In the genomic region with DNA sequence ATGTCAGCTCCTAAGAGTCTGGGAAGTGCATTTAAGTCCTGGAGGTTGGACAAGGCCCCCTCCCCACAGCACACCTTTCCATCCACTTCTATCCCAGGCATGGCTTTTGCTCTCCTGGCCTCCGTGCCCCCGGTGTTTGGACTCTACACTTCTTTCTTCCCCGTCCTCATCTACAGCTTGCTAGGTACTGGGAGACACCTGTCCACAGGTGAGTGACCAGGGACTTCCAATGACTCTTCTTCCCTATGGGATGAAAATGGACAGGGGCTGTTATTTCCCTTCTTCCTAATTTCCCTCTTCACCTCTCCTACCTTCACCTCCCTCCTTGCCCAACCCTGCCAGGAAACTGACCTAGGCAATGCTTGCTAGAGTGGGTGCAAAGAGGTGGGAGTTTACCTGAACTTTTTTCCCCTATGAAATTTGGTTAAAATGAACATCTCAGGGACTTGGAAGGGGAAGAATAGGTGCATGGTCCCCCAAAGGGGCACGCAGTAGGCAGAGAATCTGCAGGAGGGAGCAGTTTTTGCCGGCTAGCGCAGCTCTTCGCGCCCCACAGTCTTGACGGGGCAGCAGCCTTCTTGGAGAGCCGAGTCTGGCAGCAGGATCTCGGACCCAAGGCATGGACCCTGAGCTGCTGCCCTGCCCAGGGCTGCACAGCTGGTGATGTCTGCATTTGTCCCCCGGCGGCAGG, we compare ENCODE assay signal across 13 cellular contexts. TPM values are rescaled to one million over a fixed set of nuclear protein-coding genes. Genes with fewer than 3 reads are reported as not detected.
DNase-seq lines count a peak whose midpoint lies in the region; ATAC-seq, FAIRE-seq and TF ChIP-seq lines count a peak whose summit lies in the region.
"Had no signal": no experiment of that assay in that cellular context is flagged by ENCODE, and none has a peak within 500 bp of the region (broad histone marks: within the 10 kb centered on the region; RNA-seq: fewer than 3 reads in every experiment).

No MANE protein-coding gene starts in this region.

- H3K27ac ChIP-seq in IMR-90 (ENCODE audit: insufficient read depth, low read length) (no peak overlapping the region), H1 (ENCODE audit: low read depth, low read length) (no peak overlapping the region)
- H3K27ac ChIP-seq: left lung had no signal

- H3K27me3 Mint-ChIP-seq in activated naive CD4-positive, alpha-beta T cell treated with anti-CD3 and anti-CD28 coated beads, Interleukin-2, amount 10 ng/mL, durations not matched to agents 7 days and 5 days = peaks cover 100% of the 10 kb centered on the region
- H3K27me3 Mint-ChIP-seq in osteocyte (ENCODE audit: unreplicated experiment) = peaks cover 63% of the 10 kb centered on the region

- no peak for FAIRE-seq in H1 (lab: Jason Lieb, UNC)
- FAIRE-seq: frontal cortex had no signal

- TF ChIP-seq RAD21 in IMR-90 (IDR thresholded peaks at IDR 0.05; ENCODE audit: low read length) (no peak), H1 (IDR thresholded peaks at IDR 0.05 in 1 of 2, conservative IDR thresholded peaks at IDR 0.05 in 1 of 2; ENCODE audit: low read depth in 2 of 2, low read length in 2 of 2) (no peak)

- H2BK20ac ChIP-seq in IMR-90 (ENCODE audit: low read depth, low read length) (no peak overlapping the region), H1 (ENCODE audit: low read length) (no peak overlapping the region)

- no peak for ATAC-seq in IMR-90 (ENCODE audit: low read depth)

- H3K4ac ChIP-seq in IMR-90 (ENCODE audit: low read depth, low read length) (no peak overlapping the region), H1 (replicated peaks; ENCODE audit: insufficient read length, low read depth, low read length) (no peak overlapping the region)

- H3K79me1 ChIP-seq in IMR-90 (ENCODE audit: low read depth in 1 of 2, low read length in 2 of 2) (no peaks in the 10 kb centered on the region), H1 (ENCODE audit: low read depth, low read length) (0 out of 2 replicates have a peak, but pooled peaks cover 2% of the 10 kb centered on the region)

- H4K20me1 ChIP-seq in IMR-90 (ENCODE audit: insufficient read depth, low read length) (peaks cover 4% of the 10 kb centered on the region; the same call in 1 of the 2 replicates), H1 (replicated peaks in 1 of 2; ENCODE audit: control insufficient read depth in 1 of 2, insufficient read depth in 2 of 2, low read length in 2 of 2) (peaks cover 0 to 33% of the 10 kb centered on the region in 2 experiments)

- H3K9me3 ChIP-seq in IMR-90 (ENCODE audit: control insufficient read depth, insufficient read depth, low read length) (no peaks in the 10 kb centered on the region), H1 (ENCODE audit: insufficient read depth in 2 of 2, low read depth in 1 of 2, low read length in 1 of 2) (no peaks in the 10 kb centered on the region; a peak in 1 of 4 replicates)
- H3K9me3 ChIP-seq: left lung had no signal

- H2BK5ac ChIP-seq in IMR-90 (ENCODE audit: low read depth, low read length, poor library complexity, severe bottlenecking) (no peak overlapping the region), H1 (ENCODE audit: low read depth, low read length) (no peak overlapping the region)

- no peak for TF ChIP-seq EP300 in H1 (IDR thresholded peaks at IDR 0.05; ENCODE audit: borderline replicate concordance in 1 of 2, low read depth in 2 of 2, low read length in 2 of 2)

- no peaks in the 10 kb centered on the region for H3K79me2 ChIP-seq in H1 (ENCODE audit: control insufficient read depth in 1 of 2, insufficient read depth in 2 of 2, low read length in 2 of 2)

- no peak overlapping the region for H2BK12ac ChIP-seq in H1 (ENCODE audit: low read depth, low read length)

- H3K23ac ChIP-seq in IMR-90 (ENCODE audit: low read depth, low read length) (no peak overlapping the region), H1 (ENCODE audit: insufficient read length) (no peak overlapping the region)

- H3K56ac ChIP-seq in IMR-90 (ENCODE audit: extremely low read depth, insufficient read depth, low read length) (no peak overlapping the region), H1 (replicated peaks; ENCODE audit: insufficient read length, low read depth, low read length) (no peak overlapping the region)

- H3K4me3 ChIP-seq in IMR-90 (ENCODE audit: insufficient read depth, low read depth, low read length) (no peak overlapping the region), H1 (ENCODE audit: extremely low read depth in 1 of 4, insufficient read depth in 2 of 4, low read depth in 3 of 4, low read length in 4 of 4) (peak overlapping the region in 1 of 4 experiments; percentile 52; a peak in 4 of 8 replicates)

- no peak overlapping the region for H3K14ac ChIP-seq in IMR-90 (replicated peaks; ENCODE audit: low read depth, low read length)
- no peak overlapping the region for H3K14ac ChIP-seq in H1 (ENCODE audit: insufficient read length)

- TF ChIP-seq CTCF in IMR-90 (conservative IDR thresholded peaks at IDR 0.05; ENCODE audit: low read depth, low read length) (no peak), H1 (IDR thresholded peaks at IDR 0.05; ENCODE audit: control extremely low read depth in 1 of 3, insufficient read depth in 1 of 3, low read depth in 1 of 3, low read length in 3 of 3) (no peak), osteocyte (IDR thresholded peaks at IDR 0.05) (no peak)

- in situ Hi-C loops in IMR-90 (cut with MboI; ENCODE audit: low sequenced_read_pairs) = loop anchor here (5.0 kb wide), 1 partner anchor 38 kb away; no protein-coding TSS in a partner anchor

- POLR2A ChIA-PET in IMR-90 (lab: Charles Lee; ENCODE audit: unreplicated experiment) (no interaction called here), H1 (lab: Charles Lee; ENCODE audit: partially characterized antibody) (interaction anchor here (0.7 to 3.6 kb wide), 17 partner anchors 11 to 125 kb away, joined by 3 to 45 read pairs (median 4); a partner anchor contains a TSS)

- TF ChIP-seq POLR2A in IMR-90 (IDR thresholded peaks at IDR 0.05; ENCODE audit: low read depth, low read length) (no peak), H1 (IDR thresholded peaks at IDR 0.05; ENCODE audit: control extremely low read depth in 1 of 2, low read depth in 2 of 2, low read length in 2 of 2) (no peak)

- peak overlapping the region; percentile 88 for H2AFZ ChIP-seq in IMR-90 (replicated peaks; ENCODE audit: low read length, poor library complexity)
- no peak overlapping the region for H2AFZ ChIP-seq in H1 (ENCODE audit: low read length)

- H3K9ac ChIP-seq in IMR-90 (ENCODE audit: low read depth, low read length) = no peak overlapping the region
- no peak overlapping the region for H3K9ac ChIP-seq in H1 (replicated peaks in 1 of 4; ENCODE audit: extremely low read depth in 1 of 4, low read depth in 3 of 4, low read length in 3 of 4)

- no peaks in the 10 kb centered on the region for H3K36me3 Mint-ChIP-seq in activated naive CD4-positive, alpha-beta T cell treated with anti-CD3 and anti-CD28 coated beads, Interleukin-2, amount 10 ng/mL, durations not matched to agents 7 days and 5 days
- H3K36me3 Mint-ChIP-seq in osteocyte (ENCODE audit: unreplicated experiment) = peaks cover 22% of the 10 kb centered on the region

- H2AK9ac ChIP-seq in IMR-90 (replicated peaks; ENCODE audit: low read depth, low read length, poor library complexity) = peak overlapping the region; percentile 24

- no peak overlapping the region for H2BK120ac ChIP-seq in IMR-90 (ENCODE audit: low read depth, low read length)
- H2BK120ac ChIP-seq in H1 (replicated peaks; ENCODE audit: low read depth, low read length) = no peak overlapping the region

- 30% methylated on average over 10 of the region's 13 CpGs; no CpG with 5 or more reads in 1 of the 2 experiments for WGBS in IMR-90 (ENCODE audit: extremely low coverage in 2 of 2, insufficient read length in 1 of 2), 2 experiments
- WGBS in H1 (ENCODE audit: extremely low coverage in 1 of 2, insufficient coverage in 1 of 2, insufficient read length in 1 of 2, insufficient replicate concordance in 2 of 2, low coverage in 1 of 2, low lambda C conversion rate in 2 of 2, missing lambda C conversion rate in 1 of 2), 2 experiments = 14% methylated on average over 13 of the region's 13 CpGs; no CpG with 5 or more reads in 1 of the 2 experiments

- intact Hi-C loops in IMR-90 (cut with micrococcal nuclease) = loop anchor here (5.0 kb wide), 1 partner anchor 158 kb away; no protein-coding TSS in a partner anchor

- H4K91ac ChIP-seq in IMR-90 (ENCODE audit: insufficient read depth, low read depth, low read length) = no peak overlapping the region
- H4K91ac ChIP-seq in H1 (replicated peaks; ENCODE audit: insufficient read length, low read length) = no peak overlapping the region

- H3K4me2 ChIP-seq in IMR-90 (ENCODE audit: low read depth, low read length) (no peak overlapping the region), H1 (ENCODE audit: insufficient read depth in 1 of 2, low read depth in 2 of 2, low read length in 2 of 2) (peak overlapping the region; percentile 54 to 78)

- H4K8ac ChIP-seq in IMR-90 (ENCODE audit: low read depth in 2 of 2, low read length in 2 of 2) = no peak overlapping the region
- H4K8ac ChIP-seq in H1 (ENCODE audit: extremely low read depth, insufficient read depth, low read length) = peak overlapping the region; percentile 12; the same call in 1 of the 2 replicates

- H3K27me3 ChIP-seq in IMR-90 (ENCODE audit: control insufficient read depth, insufficient read depth, low read length) (peaks cover 44% of the 10 kb centered on the region), H1 (replicated peaks in 1 of 4; ENCODE audit: control insufficient read depth in 3 of 4, extremely low read depth in 1 of 4, insufficient read depth in 3 of 4, low read length in 3 of 4) (peaks cover 73 to 98% (median 97%) of the 10 kb centered on the region in 4 experiments)

- CTCF ChIA-PET in activated naive CD4-positive, alpha-beta T cell treated with anti-CD3 and anti-CD28 coated beads, Interleukin-2, amount 10 ng/mL, durations not matched to agents 7 days and 5 days (lab: Charles Lee) = interaction anchor here (0.7 to 7.3 kb wide), 13 partner anchors 10 to 162 kb away, joined by 3 to 143 read pairs (median 5); a partner anchor contains a TSS
- CTCF ChIA-PET in IMR-90 (lab: Yijun Ruan, JAX) (interaction anchor here (0.6 to 2.1 kb wide), 4 partner anchors 12 to 37 kb away, joined by 4 to 6 read pairs (median 5); a partner anchor contains a TSS), H1 (lab: Charles Lee; ENCODE audit: partially characterized antibody) (interaction anchor here (0.6 to 10.7 kb wide), 22 partner anchors 7 to 139 kb away, joined by 3 to 201 read pairs (median 5); a partner anchor contains a TSS)

- no peak overlapping the region for H2AK5ac ChIP-seq in IMR-90 (ENCODE audit: low read depth, low read length)
- no peak overlapping the region for H2AK5ac ChIP-seq in H1 (ENCODE audit: low read depth, low read length)

- dilution Hi-C loops in IMR-90 (cut with HindIII; ENCODE audit: low sequenced_read_pairs, unreplicated experiment) = no loop called here

- H2BK15ac ChIP-seq in IMR-90 (ENCODE audit: low read depth, low read length) (no peak overlapping the region), H1 (ENCODE audit: low read length) (no peak overlapping the region)

- no peak overlapping the region for H3K18ac ChIP-seq in IMR-90 (ENCODE audit: low read depth, low read length)
- no peak overlapping the region for H3K18ac ChIP-seq in H1 (ENCODE audit: extremely low read depth, low read length)

- H3K4me1 ChIP-seq in IMR-90 (ENCODE audit: control insufficient read depth, insufficient read depth, low read length) (no peaks in the 10 kb centered on the region), H1 (replicated peaks in 1 of 4; ENCODE audit: control insufficient read depth in 3 of 4, insufficient read depth in 4 of 4, low read length in 3 of 4) (peaks cover 0 to 18% (median 11%) of the 10 kb centered on the region in 4 experiments; a peak in 6 of 7 replicates)

- H3K9me1 ChIP-seq in IMR-90 (ENCODE audit: insufficient read depth, low read length) = no peaks in the 10 kb centered on the region

- H4K5ac ChIP-seq in IMR-90 (ENCODE audit: low read depth, low read length) (no peak overlapping the region), H1 (ENCODE audit: insufficient read length, low read depth, low read length) (no peak overlapping the region)

- H3K9me3 Mint-ChIP-seq in activated naive CD4-positive, alpha-beta T cell treated with anti-CD3 and anti-CD28 coated beads, Interleukin-2, amount 10 ng/mL, durations not matched to agents 7 days and 5 days = no peaks in the 10 kb centered on the region
- no peaks in the 10 kb centered on the region for H3K9me3 Mint-ChIP-seq in osteocyte (ENCODE audit: unreplicated experiment)

- H3K23me2 ChIP-seq in H1 (ENCODE audit: low read depth, low read length) = peaks cover 7% of the 10 kb centered on the region; the same call in 1 of the 2 replicates

- H3K27ac Mint-ChIP-seq in activated naive CD4-positive, alpha-beta T cell treated with anti-CD3 and anti-CD28 coated beads, Interleukin-2, amount 10 ng/mL, durations not matched to agents 7 days and 5 days = no peak overlapping the region
- H3K27ac Mint-ChIP-seq in osteocyte (ENCODE audit: unreplicated experiment) = no peak overlapping the region

- peaks cover 16% of the 10 kb centered on the region for H3K36me3 ChIP-seq in IMR-90 (ENCODE audit: control insufficient read depth, insufficient read depth, low read length)
- H3K36me3 ChIP-seq in H1 (ENCODE audit: control insufficient read depth in 2 of 4, insufficient read depth in 4 of 4, low read length in 3 of 4) = no peaks in the 10 kb centered on the region
- H3K36me3 ChIP-seq: left lung had no signal

- DNase-seq in activated naive CD4-positive, alpha-beta T cell treated with anti-CD3 and anti-CD28 coated beads, Interleukin-2, amount 10 ng/mL, durations not matched to agents 7 days and 5 days = peak; percentile 16
- DNase-seq in activated naive CD4-positive, alpha-beta T cell (lab: John Stamatoyannopoulos, UW) = no peak
- no peak for DNase-seq in IMR-90
- DNase-seq in H1 (ENCODE audit: low read depth in 1 of 2, low spot score in 2 of 2) = peak in 1 of 2 experiments; percentile 50
- DNase-seq in osteocyte (ENCODE audit: extremely low spot score, unreplicated experiment) = no peak
- DNase-seq in occipital lobe (lab: John Stamatoyannopoulos, UW) = no peak
- DNase-seq in DMS79 (lab: John Stamatoyannopoulos, UW) = no peak
- DNase-seq in SHP77 treated with DMSO at 0.1 percent for 48 hours (lab: John Stamatoyannopoulos, UW) = no peak
- DNase-seq: activated CD4-positive, alpha-beta T cell treated with anti-CD3 and anti-CD28 coated beads for 48 hours; NCI-H2107; stimulated activated CD4-positive, alpha-beta T cell treated with anti-CD3 and anti-CD28 coated beads, Interleukin-1b, Interleukin-23, amount 100 ng/mL, for 48 hours had no signal

- H3K4me3 Mint-ChIP-seq in activated naive CD4-positive, alpha-beta T cell treated with anti-CD3 and anti-CD28 coated beads, Interleukin-2, amount 10 ng/mL, durations not matched to agents 7 days and 5 days = peak overlapping the region; percentile 59
- H3K4me3 Mint-ChIP-seq in osteocyte (ENCODE audit: unreplicated experiment) = peak overlapping the region; percentile 75

- BruUV-seq in IMR-90 (replicated peaks; lab: Mats Ljungman, UMichigan) = no TSS peak

- peaks cover 30% of the 10 kb centered on the region for H3K4me1 Mint-ChIP-seq in activated naive CD4-positive, alpha-beta T cell treated with anti-CD3 and anti-CD28 coated beads, Interleukin-2, amount 10 ng/mL, durations not matched to agents 7 days and 5 days
- H3K4me1 Mint-ChIP-seq in osteocyte (ENCODE audit: unreplicated experiment) = peaks cover 23% of the 10 kb centered on the region

RNA-seq across cellular contexts. Expression of a gene that starts 9.2 kb away (rescaled TPM):
- 6.3 and 7.8 TPM in 2 replicates for total RNA-seq in IMR-90 (2012; rRNA removed)
- 17.1 and 17.9 TPM in 2 replicates for polyA plus RNA-seq in IMR-90 (2012; rRNA removed)
- 10.7 and 11.9 TPM in 2 replicates for polyA plus RNA-seq in IMR-90 (2012; cell fraction: cytosol; rRNA removed)
- polyA plus RNA-seq in IMR-90 (2012; cell fraction: nucleus; rRNA removed; ENCODE audit: low replicate concordance) = 81.4 and 123 TPM in 2 replicates
- total RNA-seq in H1 (2021; fragmentation: NEBNext Ultra II Directional; extraction: Animal tissue kit (Norgen Biotek cat#: 25700)) = 5.9 and 6.4 TPM in 2 replicates
- polyA plus RNA-seq in H1 (2011; rRNA removed) = 8.6 and 8.8 TPM in 2 replicates
- 11.8 TPM for polyA plus RNA-seq in H1 (2011; cell fraction: cytosol; rRNA removed)
- polyA plus RNA-seq in H1 (2011; cell fraction: nucleus; rRNA removed) = 45.7 TPM
- polyA plus RNA-seq in H1 (2012, experiment 1 of 2) = 11.8 to 18.3 TPM (median 17.0 TPM) in 4 replicates
- polyA plus RNA-seq in H1 (2012, experiment 2 of 2) = 10.9 TPM
- polyA plus RNA-seq in H1 (2013, experiment 1 of 2) = 3.8 TPM
- 3.6 TPM for polyA plus RNA-seq in H1 (2013, experiment 2 of 2)
- polyA minus RNA-seq in H1 (2011; rRNA and poly(A)+ RNA removed) = 4.3 and 9.0 TPM in 2 replicates
- 3.4 TPM for polyA minus RNA-seq in H1 (2011; cell fraction: cytosol; rRNA and poly(A)+ RNA removed)
- 7.1 TPM for polyA minus RNA-seq in H1 (2011; cell fraction: nucleus; rRNA and poly(A)+ RNA removed)
- total RNA-seq in osteocyte = 25.8 and 27.6 TPM in 2 replicates
- 49.4 TPM for total RNA-seq in occipital lobe

RNA-seq across cellular contexts. Expression of a gene that starts 12.6 kb away (rescaled TPM):
- total RNA-seq in IMR-90 (2012; rRNA removed) = 0.18 and 0.28 TPM in 2 replicates
- polyA plus RNA-seq in IMR-90 (2012; rRNA removed) = 0.62 and 0.66 TPM in 2 replicates
- 0.55 and 1.9 TPM in 2 replicates for polyA plus RNA-seq in IMR-90 (2012; cell fraction: cytosol; rRNA removed)
- polyA plus RNA-seq in IMR-90 (2012; cell fraction: nucleus; rRNA removed; ENCODE audit: low replicate concordance) = 1.0 and 1.8 TPM in 2 replicates
- total RNA-seq in H1 (2021; fragmentation: NEBNext Ultra II Directional; extraction: Animal tissue kit (Norgen Biotek cat#: 25700)) = 1.4 and 1.5 TPM in 2 replicates
- polyA plus RNA-seq in H1 (2011; rRNA removed) = 2.2 and 2.3 TPM in 2 replicates
- 1.6 TPM for polyA plus RNA-seq in H1 (2011; cell fraction: cytosol; rRNA removed)
- polyA plus RNA-seq in H1 (2011; cell fraction: nucleus; rRNA removed) = 4.8 TPM
- 0.95 to 1.6 TPM (median 1.3 TPM) in 4 replicates for polyA plus RNA-seq in H1 (2012, experiment 1 of 2)
- 1.3 TPM for polyA plus RNA-seq in H1 (2012, experiment 2 of 2)
- polyA plus RNA-seq in H1 (2013, experiment 1 of 2) = 0.61 TPM
- 0.74 TPM for polyA plus RNA-seq in H1 (2013, experiment 2 of 2)
- 1.0 and 1.7 TPM in 2 replicates for polyA minus RNA-seq in H1 (2011; rRNA and poly(A)+ RNA removed)
- 0.59 TPM for polyA minus RNA-seq in H1 (2011; cell fraction: cytosol; rRNA and poly(A)+ RNA removed)
- polyA minus RNA-seq in H1 (2011; cell fraction: nucleus; rRNA and poly(A)+ RNA removed) = 1.5 TPM
- total RNA-seq in osteocyte = 5.6 and 6.9 TPM in 2 replicates
- 45.2 TPM for total RNA-seq in occipital lobe

RNA-seq across cellular contexts. Expression of a gene that starts 15.8 kb away (rescaled TPM):
- total RNA-seq in IMR-90 (2012; rRNA removed) (2.8 and 2.9 TPM in 2 replicates), osteocyte (26.5 and 29.9 TPM in 2 replicates), occipital lobe (44.5 TPM)
- polyA plus RNA-seq in IMR-90 (2012; rRNA removed) (13.1 and 14.6 TPM in 2 replicates), H1 (2011; rRNA removed) (92.5 and 126 TPM in 2 replicates)
- polyA plus RNA-seq in IMR-90 (2012; cell fraction: cytosol; rRNA removed) = 6.3 and 10.0 TPM in 2 replicates
- polyA plus RNA-seq in IMR-90 (2012; cell fraction: nucleus; rRNA removed; ENCODE audit: low replicate concordance) = 82.4 and 104 TPM in 2 replicates
- total RNA-seq in H1 (2021; fragmentation: NEBNext Ultra II Directional; extraction: Animal tissue kit (Norgen Biotek cat#: 25700)) = 41.8 and 43.4 TPM in 2 replicates
- 92.5 TPM for polyA plus RNA-seq in H1 (2011; cell fraction: cytosol; rRNA removed)
- polyA plus RNA-seq in H1 (2011; cell fraction: nucleus; rRNA removed) = 373 TPM
- polyA plus RNA-seq in H1 (2012, experiment 1 of 2) = 66.9 to 71.1 TPM (median 70.4 TPM) in 4 replicates
- polyA plus RNA-seq in H1 (2012, experiment 2 of 2) = 45.9 TPM
- polyA plus RNA-seq in H1 (2013, experiment 1 of 2) = 41.7 TPM
- polyA plus RNA-seq in H1 (2013, experiment 2 of 2) = 36.1 TPM
- polyA minus RNA-seq in H1 (2011; rRNA and poly(A)+ RNA removed) = 27.3 and 38.8 TPM in 2 replicates
- polyA minus RNA-seq in H1 (2011; cell fraction: cytosol; rRNA and poly(A)+ RNA removed) = 31.0 TPM
- 52.0 TPM for polyA minus RNA-seq in H1 (2011; cell fraction: nucleus; rRNA and poly(A)+ RNA removed)

RNA-seq across cellular contexts. Expression of a gene that starts 29.4 kb away (rescaled TPM):
- total RNA-seq in IMR-90 (2012; rRNA removed) = 12.5 and 14.4 TPM in 2 replicates
- polyA plus RNA-seq in IMR-90 (2012; rRNA removed) = 20.0 and 23.1 TPM in 2 replicates
- 12.2 and 14.9 TPM in 2 replicates for polyA plus RNA-seq in IMR-90 (2012; cell fraction: cytosol; rRNA removed)
- 6.3 and 18.0 TPM in 2 replicates for polyA plus RNA-seq in IMR-90 (2012; cell fraction: nucleus; rRNA removed; ENCODE audit: low replicate concordance)
- total RNA-seq in H1 (2021; fragmentation: NEBNext Ultra II Directional; extraction: Animal tissue kit (Norgen Biotek cat#: 25700)) = 21.4 and 27.1 TPM in 2 replicates
- polyA plus RNA-seq in H1 (2011; rRNA removed) = 21.0 and 25.0 TPM in 2 replicates
- polyA plus RNA-seq in H1 (2011; cell fraction: cytosol; rRNA removed) = 21.8 TPM
- polyA plus RNA-seq in H1 (2011; cell fraction: nucleus; rRNA removed) = 23.9 TPM
- 19.5 to 27.9 TPM (median 22.1 TPM) in 4 replicates for polyA plus RNA-seq in H1 (2012, experiment 1 of 2)
- 16.5 TPM for polyA plus RNA-seq in H1 (2012, experiment 2 of 2)
- 14.6 TPM for polyA plus RNA-seq in H1 (2013, experiment 1 of 2)
- 15.9 TPM for polyA plus RNA-seq in H1 (2013, experiment 2 of 2)
- 25.6 and 27.0 TPM in 2 replicates for polyA minus RNA-seq in H1 (2011; rRNA and poly(A)+ RNA removed)
- polyA minus RNA-seq in H1 (2011; cell fraction: cytosol; rRNA and poly(A)+ RNA removed) = 16.4 TPM
- 11.0 TPM for polyA minus RNA-seq in H1 (2011; cell fraction: nucleus; rRNA and poly(A)+ RNA removed)
- 30.4 and 34.9 TPM in 2 replicates for total RNA-seq in osteocyte
- 13.6 TPM for total RNA-seq in occipital lobe
